Comparison of ENCODE assay signal across 12 cellular contexts in the genomic region with DNA sequence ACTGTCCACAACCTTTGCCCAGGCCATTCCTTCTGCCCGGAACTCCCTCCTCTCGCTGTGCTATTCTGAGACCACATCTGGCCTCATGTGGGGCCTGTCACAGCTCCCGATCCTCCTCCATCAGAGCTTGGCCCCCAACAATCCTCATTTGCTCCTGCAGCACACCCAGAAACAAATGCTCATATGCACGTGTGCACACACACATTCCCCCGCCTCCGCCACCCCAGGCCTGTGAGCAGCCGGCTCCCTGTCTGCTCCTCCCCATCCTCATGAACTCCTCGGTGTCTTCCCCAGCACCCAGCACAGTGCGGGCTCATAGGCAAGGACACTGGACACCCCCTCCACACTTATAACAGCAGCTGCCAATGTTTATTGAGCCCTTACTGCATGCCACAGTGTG. TPM values are rescaled to one million over a fixed set of nuclear protein-coding genes. Genes with fewer than 3 reads are reported as not detected.
"Had no signal": no experiment of that assay in that cellular context is flagged by ENCODE, and none has a peak within 500 bp of the region (broad histone marks: within the 10 kb centered on the region; RNA-seq: fewer than 3 reads in every experiment).

No MANE protein-coding gene starts in this region.

- H3K4me1 ChIP-seq: ascending aorta, pancreas, SJSA1 had no signal

- H3K27ac ChIP-seq: ascending aorta, pancreas, SJSA1, transverse colon, VCaP had no signal

- H3K4me3 Mint-ChIP-seq: activated CD4-positive, alpha-beta memory T cell treated with anti-CD3 and anti-CD28 coated beads, Interleukin-2, amount 10 ng/mL, durations not matched to agents 7 days and 5 days; nephron progenitor cell had no signal

- H3K36me3 ChIP-seq: ascending aorta, pancreas, SJSA1, transverse colon had no signal

- H3K27me3 ChIP-seq: ascending aorta, pancreas, SJSA1, transverse colon had no signal

- H3K9me3 Mint-ChIP-seq: activated CD4-positive, alpha-beta memory T cell treated with anti-CD3 and anti-CD28 coated beads, Interleukin-2, amount 10 ng/mL, durations not matched to agents 7 days and 5 days; nephron progenitor cell had no signal

- H3K9me3 ChIP-seq: ascending aorta, pancreas, SJSA1, transverse colon had no signal

- H3K27ac Mint-ChIP-seq: activated CD4-positive, alpha-beta memory T cell treated with anti-CD3 and anti-CD28 coated beads, Interleukin-2, amount 10 ng/mL, durations not matched to agents 7 days and 5 days; nephron progenitor cell had no signal

- H3K4me1 Mint-ChIP-seq: activated CD4-positive, alpha-beta memory T cell treated with anti-CD3 and anti-CD28 coated beads, Interleukin-2, amount 10 ng/mL, durations not matched to agents 7 days and 5 days had no signal

- H3K4me3 ChIP-seq: ascending aorta, pancreas, SJSA1, transverse colon had no signal

- DNase-seq: activated CD4-positive, alpha-beta memory T cell treated with anti-CD3 and anti-CD28 coated beads, Interleukin-2, amount 10 ng/mL, durations not matched to agents 7 days and 5 days; activated CD8-positive, alpha-beta memory T cell treated with anti-CD3 and anti-CD28 coated beads, Interleukin-2, amount 50 U/mL, for 4 hours; mesenchymal stem cell; nephron progenitor cell; small intestine; SW 1271; transverse colon had no signal

- ATAC-seq: pancreas had no signal

RNA-seq across cellular contexts. Expression of gene SOX10, which starts 43.1 kb away (rescaled TPM):
- total RNA-seq: activated CD4-positive, alpha-beta memory T cell treated with anti-CD3 and anti-CD28 coated beads, Interleukin-2, amount 10 ng/mL, durations not matched to agents 7 days and 5 days; glomerular endothelial cell; SJSA1 had no signal

RNA-seq across cellular contexts. Expression of gene SLC16A8, which starts 56.5 kb away (rescaled TPM):
- total RNA-seq: activated CD4-positive, alpha-beta memory T cell treated with anti-CD3 and anti-CD28 coated beads, Interleukin-2, amount 10 ng/mL, durations not matched to agents 7 days and 5 days; ascending aorta; glomerular endothelial cell; SJSA1; transverse colon had no signal
